ENCODE assay signal across 9 cellular contexts in the genomic region with DNA sequence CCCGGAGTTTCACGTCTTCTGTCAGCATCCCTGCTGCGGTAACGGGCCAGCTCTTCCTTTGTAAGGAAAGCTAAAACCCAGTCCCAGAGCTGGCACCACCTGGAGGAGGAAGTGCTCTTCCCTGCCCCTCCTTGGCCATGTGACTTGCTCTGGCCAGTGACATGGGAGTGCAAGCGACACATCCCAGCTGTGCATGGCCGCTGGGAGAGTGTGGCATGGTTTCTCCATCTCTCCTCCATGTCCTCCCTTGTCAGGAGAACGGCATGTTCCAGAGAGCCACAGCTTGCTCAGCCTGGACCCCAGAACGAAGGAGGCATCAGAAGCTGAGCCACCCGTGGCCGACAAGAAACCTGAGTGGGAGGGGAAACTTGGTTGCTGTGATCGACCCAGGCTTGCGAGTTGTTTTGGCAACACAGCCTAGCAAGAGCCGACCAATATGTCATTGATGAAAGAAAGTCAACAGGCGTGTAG. TPM values are rescaled to one million over a fixed set of nuclear protein-coding genes. Genes with fewer than 3 reads are reported as not detected.
DNase-seq lines count a peak whose midpoint lies in the region; ATAC-seq and TF ChIP-seq lines count a peak whose summit lies in the region.
"Had no signal": no experiment of that assay in that cellular context is flagged by ENCODE, and none has a peak within 500 bp of the region (broad histone marks: within the 10 kb centered on the region; RNA-seq: fewer than 3 reads in every experiment).

No MANE protein-coding gene starts in this region.

- peak; percentile 78 for DNase-seq in DMS153 treated with DMSO at 0.1 percent for 48 hours (lab: John Stamatoyannopoulos, UW; ENCODE audit: unreplicated experiment)
- DNase-seq in NCI-H146 (lab: John Stamatoyannopoulos, UW), result peak; percentile 77
- peak; percentile 35 for DNase-seq in activated naive CD8-positive, alpha-beta T cell treated with anti-CD3 and anti-CD28 coated beads for 36 hours
- no peak for DNase-seq in KBM-7
- DNase-seq in NCI-H1694 (lab: John Stamatoyannopoulos, UW), result no peak
- DNase-seq: NCI-H446 had no signal

- H3K9me3 Mint-ChIP-seq in activated naive CD8-positive, alpha-beta T cell treated with anti-CD3 and anti-CD28 coated beads for 36 hours, result peaks cover 2% of the 10 kb centered on the region
- H3K9me3 Mint-ChIP-seq in nephron, result no peaks in the 10 kb centered on the region

- peak overlapping the region; percentile 84 for H3K27ac Mint-ChIP-seq in activated naive CD8-positive, alpha-beta T cell treated with anti-CD3 and anti-CD28 coated beads for 36 hours
- peak overlapping the region; percentile 86 to 94 (median 93) for H3K27ac Mint-ChIP-seq in nephron

- H3K4me3 Mint-ChIP-seq in activated naive CD8-positive, alpha-beta T cell treated with anti-CD3 and anti-CD28 coated beads for 36 hours, result peak overlapping the region; percentile 87
- peak overlapping the region; percentile 88 to 89 (median 88) for H3K4me3 Mint-ChIP-seq in nephron

- no peaks in the 10 kb centered on the region for H3K27me3 Mint-ChIP-seq in activated naive CD8-positive, alpha-beta T cell treated with anti-CD3 and anti-CD28 coated beads for 36 hours
- peaks cover 5% of the 10 kb centered on the region for H3K27me3 Mint-ChIP-seq in nephron (ENCODE audit: low read depth)

- ATAC-seq in HG03354 (IDR thresholded peaks at IDR 0.05; ENCODE audit: poor library complexity, severe bottlenecking, unreplicated experiment) (no peak), GM21786 (IDR thresholded peaks at IDR 0.05; ENCODE audit: unreplicated experiment) (no peak)

- H3K4me1 Mint-ChIP-seq in activated naive CD8-positive, alpha-beta T cell treated with anti-CD3 and anti-CD28 coated beads for 36 hours, result peaks cover 61% of the 10 kb centered on the region
- peaks cover 17% of the 10 kb centered on the region for H3K4me1 Mint-ChIP-seq in nephron

- no peak for TF ChIP-seq CTCF in nephron (IDR thresholded peaks at IDR 0.05; ENCODE audit: unreplicated experiment in 3 of 3)

- in situ Hi-C loops in KBM-7 (cut with MboI; ENCODE audit: low pct_unique_long_range_greater_than_20kb, low sequenced_read_pairs), result loop anchor here (25.0 kb wide), 1 partner anchor 203 kb away; no protein-coding TSS in a partner anchor

- peaks cover 14% of the 10 kb centered on the region for H3K36me3 Mint-ChIP-seq in activated naive CD8-positive, alpha-beta T cell treated with anti-CD3 and anti-CD28 coated beads for 36 hours
- no peaks in the 10 kb centered on the region for H3K36me3 Mint-ChIP-seq in nephron (ENCODE audit: low read depth)

RNA-seq across cellular contexts. Expression of a gene that starts 2.7 kb away (rescaled TPM):
- 10 to 100 TPM; 42.2 to 43.2 TPM for total RNA-seq in activated naive CD8-positive, alpha-beta T cell treated with anti-CD3 and anti-CD28 coated beads for 36 hours

RNA-seq across cellular contexts. Expression of a gene that starts 27.7 kb away (rescaled TPM):
- total RNA-seq in activated naive CD8-positive, alpha-beta T cell treated with anti-CD3 and anti-CD28 coated beads for 36 hours, result 100 to 1,000 TPM in 1 of 2 experiments, 10 to 100 TPM in 1; 99.6 to 104 TPM

RNA-seq across cellular contexts. Expression of a gene that starts 48.9 kb away (rescaled TPM):
- total RNA-seq in activated naive CD8-positive, alpha-beta T cell treated with anti-CD3 and anti-CD28 coated beads for 36 hours, result 1 to 10 TPM; 1.5 to 1.6 TPM

RNA-seq across cellular contexts. Expression of a gene that starts 53.8 kb away (rescaled TPM):
- under 1 TPM in 1 of 2 experiments, not detected in 1; 0.28 TPM for total RNA-seq in activated naive CD8-positive, alpha-beta T cell treated with anti-CD3 and anti-CD28 coated beads for 36 hours

RNA-seq across cellular contexts. Expression of a gene that starts 57.5 kb away (rescaled TPM):
- 10 to 100 TPM; 29.8 to 34.3 TPM for total RNA-seq in activated naive CD8-positive, alpha-beta T cell treated with anti-CD3 and anti-CD28 coated beads for 36 hours

Comparison
In these comparisons a context has a peak if more than half of its experiments do, and no peak if none do; other contexts are left out.
1. DNase-seq: peak in DMS153 treated with DMSO at 0.1 percent for 48 hours (single experiment), NCI-H146 (single experiment) and activated naive CD8-positive, alpha-beta T cell treated with anti-CD3 and anti-CD28 coated beads for 36 hours (single experiment); none in KBM-7 (single experiment) and NCI-H1694 (single experiment).